8 cellular contexts compared by ENCODE assay signal in genomic region chr6:57221191-57221935, GRCh38. TPM values are rescaled to one million over a fixed set of nuclear protein-coding genes. Genes with fewer than 3 reads are reported as not detected.
A peak's percentile ranks its signal among the peaks of the same experiment; 100 is the strongest.
DNase-seq lines count a peak whose midpoint lies in the region; ATAC-seq and TF ChIP-seq lines count a peak whose summit lies in the region.

No MANE protein-coding gene starts in this region.

- H3K4me3 ChIP-seq in neutrophil (ENCODE audit: low read depth in 1 of 2, low read length in 1 of 2) (peak overlapping the region; percentile 81 to 91), thymus (ENCODE audit: low read length) (peak overlapping the region; percentile 98)

- H3K27ac ChIP-seq in neutrophil, result no peak overlapping the region
- H3K27ac ChIP-seq in thymus (ENCODE audit: low read depth), result no peak overlapping the region

- TF ChIP-seq CTCF in neutrophil (IDR thresholded peaks at IDR 0.05), result no peak

- DNase-seq in DMS 273 treated with DMSO at 0.1 percent for 48 hours (lab: John Stamatoyannopoulos, UW) (peak; percentile 54), activated gamma-delta T cell (lab: John Stamatoyannopoulos, UW) (peak; percentile 39), germinal center (ENCODE audit: low spot score) (peak; percentile 42)

- H3K36me3 ChIP-seq in neutrophil (no peaks in the 10 kb centered on the region), thymus (ENCODE audit: control insufficient read depth, insufficient read depth) (no peaks in the 10 kb centered on the region)

- peak; percentile 46 for ATAC-seq in GM19467 (IDR thresholded peaks at IDR 0.05; ENCODE audit: unreplicated experiment)
- ATAC-seq in HG03571 (IDR thresholded peaks at IDR 0.05; ENCODE audit: unreplicated experiment), result peak; percentile 59

- H3K9me3 ChIP-seq in neutrophil (no peaks in the 10 kb centered on the region), thymus (ENCODE audit: control insufficient read depth) (no peaks in the 10 kb centered on the region)

- peaks cover 44% of the 10 kb centered on the region for H3K27me3 ChIP-seq in neutrophil
- H3K27me3 ChIP-seq in thymus (ENCODE audit: control insufficient read depth, insufficient read depth), result no peaks in the 10 kb centered on the region

- WGBS in thymus, result under 1% methylated on average over 38 of the region's 38 CpGs

- H3K4me1 ChIP-seq in neutrophil (ENCODE audit: control insufficient read depth in 1 of 2, insufficient read depth in 1 of 2, low read depth in 1 of 2, low read length in 1 of 2), result peaks cover 14 to 17% of the 10 kb centered on the region in 2 experiments
- H3K4me1 ChIP-seq in thymus (ENCODE audit: control insufficient read depth, insufficient read depth, low read length), result no peaks in the 10 kb centered on the region

TF ChIP-seq in PFSK-1, 5 proteins besides CTCF, POLR2A, EP300 and RAD21:
- 0 out of 2 replicates have a peak, but pooled peaks have one; percentile 38 for TF ChIP-seq SIN3A (IDR thresholded peaks at IDR 0.05; ENCODE audit: borderline replicate concordance, insufficient read depth, low read length)
- no peak for TF ChIP-seq FOXP2 (optimal IDR thresholded peaks at IDR 0.05; ENCODE audit: borderline replicate concordance, extremely low read depth, extremely low read length, insufficient read depth)
- no peak for TF ChIP-seq REST (IDR thresholded peaks at IDR 0.05; ENCODE audit: insufficient read depth in 1 of 2, low read depth in 2 of 2, low read length in 2 of 2)
- no peak for TF ChIP-seq POLR2AphosphoS5 (IDR thresholded peaks at IDR 0.05; ENCODE audit: low read depth, low read length)
- TF ChIP-seq TAF1 (IDR thresholded peaks at IDR 0.05; ENCODE audit: borderline replicate concordance, insufficient read depth, low read length), result no peak

RNA-seq across cellular contexts. Expression of gene RAB23, which starts 0.7 kb away (rescaled TPM):
- 3.0 TPM for polyA plus RNA-seq in PFSK-1 (2012; ENCODE audit: insufficient read length, low read depth)
- polyA plus RNA-seq in thymus, result 5.8 TPM

RNA-seq across cellular contexts. Expression of gene BAG2, which starts 49.2 kb away (rescaled TPM):
- polyA plus RNA-seq in PFSK-1 (2012; ENCODE audit: insufficient read length, low read depth), result 5.4 TPM
- polyA plus RNA-seq in thymus, result 2.1 TPM
